1 cellular context compared by ENCODE assay signal in the genomic region with DNA sequence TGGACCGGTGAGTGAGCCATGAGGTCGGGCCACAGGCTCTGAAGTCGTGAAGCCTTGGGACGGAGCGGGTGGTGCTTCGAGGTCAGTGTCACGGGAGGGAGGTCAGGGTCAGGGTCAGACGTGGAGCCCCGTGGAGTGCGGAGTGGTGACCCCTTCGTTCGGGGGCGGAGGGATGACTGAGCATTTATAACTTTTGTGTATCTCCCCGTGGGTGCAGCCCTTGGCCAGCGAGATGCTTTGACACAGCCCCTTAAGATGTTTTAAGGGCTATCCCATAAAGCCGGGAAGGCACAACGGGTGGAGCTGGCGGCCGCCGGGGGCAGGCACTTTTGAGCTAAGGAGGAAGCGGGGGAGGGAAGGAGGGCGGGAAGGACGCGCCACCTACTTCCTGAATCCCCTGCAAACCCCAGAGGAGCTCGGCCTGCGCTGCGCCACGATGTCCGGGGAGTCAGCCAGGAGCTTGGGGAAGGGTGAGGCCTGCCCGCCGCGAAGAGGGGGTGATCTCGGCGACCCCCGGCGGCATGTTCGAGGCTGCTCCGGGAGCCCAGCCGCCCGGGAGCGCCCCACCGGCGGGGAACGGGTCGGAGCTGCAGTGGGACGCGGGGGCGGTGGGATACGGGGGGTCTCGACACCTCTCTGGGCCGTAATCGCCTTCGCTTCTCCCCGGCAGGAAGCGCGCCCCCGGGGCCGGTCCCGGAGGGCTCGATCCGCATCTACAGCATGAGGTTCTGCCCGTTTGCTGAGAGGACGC.
TF ChIP-seq lines count a peak whose summit lies in the region.

A gene (plus strand): TSS at position 400 of the 751 bp plus-strand sequence. CDS start 37 bp downstream, at position 437.

TF ChIP-seq in K562, 482 proteins besides CTCF, POLR2A, EP300 and RAD21 (continued from another document and continues in another):
- TF ChIP-seq, protein P1, sequence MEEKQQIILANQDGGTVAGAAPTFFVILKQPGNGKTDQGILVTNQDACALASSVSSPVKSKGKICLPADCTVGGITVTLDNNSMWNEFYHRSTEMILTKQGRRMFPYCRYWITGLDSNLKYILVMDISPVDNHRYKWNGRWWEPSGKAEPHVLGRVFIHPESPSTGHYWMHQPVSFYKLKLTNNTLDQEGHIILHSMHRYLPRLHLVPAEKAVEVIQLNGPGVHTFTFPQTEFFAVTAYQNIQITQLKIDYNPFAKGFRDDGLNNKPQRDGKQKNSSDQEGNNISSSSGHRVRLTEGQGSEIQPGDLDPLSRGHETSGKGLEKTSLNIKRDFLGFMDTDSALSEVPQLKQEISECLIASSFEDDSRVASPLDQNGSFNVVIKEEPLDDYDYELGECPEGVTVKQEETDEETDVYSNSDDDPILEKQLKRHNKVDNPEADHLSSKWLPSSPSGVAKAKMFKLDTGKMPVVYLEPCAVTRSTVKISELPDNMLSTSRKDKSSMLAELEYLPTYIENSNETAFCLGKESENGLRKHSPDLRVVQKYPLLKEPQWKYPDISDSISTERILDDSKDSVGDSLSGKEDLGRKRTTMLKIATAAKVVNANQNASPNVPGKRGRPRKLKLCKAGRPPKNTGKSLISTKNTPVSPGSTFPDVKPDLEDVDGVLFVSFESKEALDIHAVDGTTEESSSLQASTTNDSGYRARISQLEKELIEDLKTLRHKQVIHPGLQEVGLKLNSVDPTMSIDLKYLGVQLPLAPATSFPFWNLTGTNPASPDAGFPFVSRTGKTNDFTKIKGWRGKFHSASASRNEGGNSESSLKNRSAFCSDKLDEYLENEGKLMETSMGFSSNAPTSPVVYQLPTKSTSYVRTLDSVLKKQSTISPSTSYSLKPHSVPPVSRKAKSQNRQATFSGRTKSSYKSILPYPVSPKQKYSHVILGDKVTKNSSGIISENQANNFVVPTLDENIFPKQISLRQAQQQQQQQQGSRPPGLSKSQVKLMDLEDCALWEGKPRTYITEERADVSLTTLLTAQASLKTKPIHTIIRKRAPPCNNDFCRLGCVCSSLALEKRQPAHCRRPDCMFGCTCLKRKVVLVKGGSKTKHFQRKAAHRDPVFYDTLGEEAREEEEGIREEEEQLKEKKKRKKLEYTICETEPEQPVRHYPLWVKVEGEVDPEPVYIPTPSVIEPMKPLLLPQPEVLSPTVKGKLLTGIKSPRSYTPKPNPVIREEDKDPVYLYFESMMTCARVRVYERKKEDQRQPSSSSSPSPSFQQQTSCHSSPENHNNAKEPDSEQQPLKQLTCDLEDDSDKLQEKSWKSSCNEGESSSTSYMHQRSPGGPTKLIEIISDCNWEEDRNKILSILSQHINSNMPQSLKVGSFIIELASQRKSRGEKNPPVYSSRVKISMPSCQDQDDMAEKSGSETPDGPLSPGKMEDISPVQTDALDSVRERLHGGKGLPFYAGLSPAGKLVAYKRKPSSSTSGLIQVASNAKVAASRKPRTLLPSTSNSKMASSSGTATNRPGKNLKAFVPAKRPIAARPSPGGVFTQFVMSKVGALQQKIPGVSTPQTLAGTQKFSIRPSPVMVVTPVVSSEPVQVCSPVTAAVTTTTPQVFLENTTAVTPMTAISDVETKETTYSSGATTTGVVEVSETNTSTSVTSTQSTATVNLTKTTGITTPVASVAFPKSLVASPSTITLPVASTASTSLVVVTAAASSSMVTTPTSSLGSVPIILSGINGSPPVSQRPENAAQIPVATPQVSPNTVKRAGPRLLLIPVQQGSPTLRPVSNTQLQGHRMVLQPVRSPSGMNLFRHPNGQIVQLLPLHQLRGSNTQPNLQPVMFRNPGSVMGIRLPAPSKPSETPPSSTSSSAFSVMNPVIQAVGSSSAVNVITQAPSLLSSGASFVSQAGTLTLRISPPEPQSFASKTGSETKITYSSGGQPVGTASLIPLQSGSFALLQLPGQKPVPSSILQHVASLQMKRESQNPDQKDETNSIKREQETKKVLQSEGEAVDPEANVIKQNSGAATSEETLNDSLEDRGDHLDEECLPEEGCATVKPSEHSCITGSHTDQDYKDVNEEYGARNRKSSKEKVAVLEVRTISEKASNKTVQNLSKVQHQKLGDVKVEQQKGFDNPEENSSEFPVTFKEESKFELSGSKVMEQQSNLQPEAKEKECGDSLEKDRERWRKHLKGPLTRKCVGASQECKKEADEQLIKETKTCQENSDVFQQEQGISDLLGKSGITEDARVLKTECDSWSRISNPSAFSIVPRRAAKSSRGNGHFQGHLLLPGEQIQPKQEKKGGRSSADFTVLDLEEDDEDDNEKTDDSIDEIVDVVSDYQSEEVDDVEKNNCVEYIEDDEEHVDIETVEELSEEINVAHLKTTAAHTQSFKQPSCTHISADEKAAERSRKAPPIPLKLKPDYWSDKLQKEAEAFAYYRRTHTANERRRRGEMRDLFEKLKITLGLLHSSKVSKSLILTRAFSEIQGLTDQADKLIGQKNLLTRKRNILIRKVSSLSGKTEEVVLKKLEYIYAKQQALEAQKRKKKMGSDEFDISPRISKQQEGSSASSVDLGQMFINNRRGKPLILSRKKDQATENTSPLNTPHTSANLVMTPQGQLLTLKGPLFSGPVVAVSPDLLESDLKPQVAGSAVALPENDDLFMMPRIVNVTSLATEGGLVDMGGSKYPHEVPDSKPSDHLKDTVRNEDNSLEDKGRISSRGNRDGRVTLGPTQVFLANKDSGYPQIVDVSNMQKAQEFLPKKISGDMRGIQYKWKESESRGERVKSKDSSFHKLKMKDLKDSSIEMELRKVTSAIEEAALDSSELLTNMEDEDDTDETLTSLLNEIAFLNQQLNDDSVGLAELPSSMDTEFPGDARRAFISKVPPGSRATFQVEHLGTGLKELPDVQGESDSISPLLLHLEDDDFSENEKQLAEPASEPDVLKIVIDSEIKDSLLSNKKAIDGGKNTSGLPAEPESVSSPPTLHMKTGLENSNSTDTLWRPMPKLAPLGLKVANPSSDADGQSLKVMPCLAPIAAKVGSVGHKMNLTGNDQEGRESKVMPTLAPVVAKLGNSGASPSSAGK (IDR thresholded peaks at IDR 0.05): peak; percentile 78
- TF ChIP-seq SMAD1 (IDR thresholded peaks at IDR 0.05; ENCODE audit: low read depth, low read length, partially characterized antibody) (no peak), SOX6 (IDR thresholded peaks at IDR 0.05) (0 out of 2 replicates have a peak, but pooled peaks have one; percentile 9), SMARCA4 (IDR thresholded peaks at IDR 0.05) (0 out of 2 replicates have a peak, but pooled peaks have one; percentile 30), ZBTB7A (IDR thresholded peaks at IDR 0.05; ENCODE audit: borderline replicate concordance, control insufficient read depth, low read depth, low read length) (peak; percentile 74; the same call in 1 of the 2 replicates), KDM4B (IDR thresholded peaks at IDR 0.05; ENCODE audit: borderline replicate concordance in 2 of 2, low read depth in 1 of 2) (0 out of 4 replicates have a peak, but pooled peaks of 1 of the 2 experiments have one; percentile 34), SIN3A (IDR thresholded peaks at IDR 0.05; ENCODE audit: borderline replicate concordance in 2 of 2, control insufficient read depth in 1 of 2, low read depth in 2 of 2, low read length in 2 of 2) (0 out of 4 replicates have a peak, but pooled peaks have one; percentile 24 to 67), TOE1 (IDR thresholded peaks at IDR 0.05; ENCODE audit: borderline replicate concordance) (peak; percentile 37; the same call in 1 of the 2 replicates), TOE1 (CRISPR knock-in tag; IDR thresholded peaks at IDR 0.05; ENCODE audit: borderline replicate concordance, low read depth) (no peak), PHF8 (IDR thresholded peaks at IDR 0.05; ENCODE audit: borderline replicate concordance, low read length) (peak; percentile 75; the same call in 1 of the 2 replicates), ESRRA (IDR thresholded peaks at IDR 0.05; ENCODE audit: borderline replicate concordance, low read depth) (peak; percentile 92), HNRNPLL (IDR thresholded peaks at IDR 0.05; ENCODE audit: low read depth, low read length, poor library complexity, severe bottlenecking) (peak; percentile 32), CTBP1 (IDR thresholded peaks at IDR 0.05; ENCODE audit: borderline replicate concordance) (peak; percentile 54; the same call in 1 of the 2 replicates), POU5F1 (IDR thresholded peaks at IDR 0.05; ENCODE audit: borderline replicate concordance, low read depth, low read length, partially characterized antibody) (no peak), BHLHE40 (IDR thresholded peaks at IDR 0.05; ENCODE audit: low read length) (peak; percentile 40), TCF7 (IDR thresholded peaks at IDR 0.05; ENCODE audit: borderline replicate concordance) (no peak), RBBP5 (IDR thresholded peaks at IDR 0.05; ENCODE audit: borderline replicate concordance, insufficient read depth, low read length, poor library complexity, severe bottlenecking) (peak; percentile 44), POLR2G (IDR thresholded peaks at IDR 0.05; ENCODE audit: low read depth, low read length) (peak; percentile 94), NR2C1 (IDR thresholded peaks at IDR 0.05) (peak; percentile 79), NR2C1 (tag; IDR thresholded peaks at IDR 0.05) (peak; percentile 76), CXXC5 (CRISPR knock-in tag; IDR thresholded peaks at IDR 0.05) (peak; percentile 78), KDM5B (IDR thresholded peaks at IDR 0.05; ENCODE audit: insufficient replicate concordance, low read depth, low read length) (peak; percentile 84), KAT7 (CRISPR knock-in tag; IDR thresholded peaks at IDR 0.05; ENCODE audit: borderline replicate concordance) (0 out of 2 replicates have a peak, but pooled peaks have one; percentile 68), ZFX (CRISPR knock-in tag; IDR thresholded peaks at IDR 0.05) (peak; percentile 70), NCOA4 (IDR thresholded peaks at IDR 0.05; ENCODE audit: partially characterized antibody) (no peak), FIP1L1 (IDR thresholded peaks at IDR 0.05; ENCODE audit: low read depth, low read length, poor library complexity, severe bottlenecking) (peak; percentile 38), NFE2 (IDR thresholded peaks at IDR 0.05; ENCODE audit: low read depth) (peak; percentile 77), ZNF436 (CRISPR knock-in tag; IDR thresholded peaks at IDR 0.05) (no peak)
- TF ChIP-seq, protein P2, sequence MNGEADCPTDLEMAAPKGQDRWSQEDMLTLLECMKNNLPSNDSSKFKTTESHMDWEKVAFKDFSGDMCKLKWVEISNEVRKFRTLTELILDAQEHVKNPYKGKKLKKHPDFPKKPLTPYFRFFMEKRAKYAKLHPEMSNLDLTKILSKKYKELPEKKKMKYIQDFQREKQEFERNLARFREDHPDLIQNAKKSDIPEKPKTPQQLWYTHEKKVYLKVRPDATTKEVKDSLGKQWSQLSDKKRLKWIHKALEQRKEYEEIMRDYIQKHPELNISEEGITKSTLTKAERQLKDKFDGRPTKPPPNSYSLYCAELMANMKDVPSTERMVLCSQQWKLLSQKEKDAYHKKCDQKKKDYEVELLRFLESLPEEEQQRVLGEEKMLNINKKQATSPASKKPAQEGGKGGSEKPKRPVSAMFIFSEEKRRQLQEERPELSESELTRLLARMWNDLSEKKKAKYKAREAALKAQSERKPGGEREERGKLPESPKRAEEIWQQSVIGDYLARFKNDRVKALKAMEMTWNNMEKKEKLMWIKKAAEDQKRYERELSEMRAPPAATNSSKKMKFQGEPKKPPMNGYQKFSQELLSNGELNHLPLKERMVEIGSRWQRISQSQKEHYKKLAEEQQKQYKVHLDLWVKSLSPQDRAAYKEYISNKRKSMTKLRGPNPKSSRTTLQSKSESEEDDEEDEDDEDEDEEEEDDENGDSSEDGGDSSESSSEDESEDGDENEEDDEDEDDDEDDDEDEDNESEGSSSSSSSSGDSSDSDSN (IDR thresholded peaks at IDR 0.05; ENCODE audit: borderline replicate concordance in 1 of 2, low read depth in 2 of 2, low read length in 2 of 2): peak in 1 of 2 experiments; percentile 68; a peak in 1 of 4 replicates
- TF ChIP-seq, protein P3, sequence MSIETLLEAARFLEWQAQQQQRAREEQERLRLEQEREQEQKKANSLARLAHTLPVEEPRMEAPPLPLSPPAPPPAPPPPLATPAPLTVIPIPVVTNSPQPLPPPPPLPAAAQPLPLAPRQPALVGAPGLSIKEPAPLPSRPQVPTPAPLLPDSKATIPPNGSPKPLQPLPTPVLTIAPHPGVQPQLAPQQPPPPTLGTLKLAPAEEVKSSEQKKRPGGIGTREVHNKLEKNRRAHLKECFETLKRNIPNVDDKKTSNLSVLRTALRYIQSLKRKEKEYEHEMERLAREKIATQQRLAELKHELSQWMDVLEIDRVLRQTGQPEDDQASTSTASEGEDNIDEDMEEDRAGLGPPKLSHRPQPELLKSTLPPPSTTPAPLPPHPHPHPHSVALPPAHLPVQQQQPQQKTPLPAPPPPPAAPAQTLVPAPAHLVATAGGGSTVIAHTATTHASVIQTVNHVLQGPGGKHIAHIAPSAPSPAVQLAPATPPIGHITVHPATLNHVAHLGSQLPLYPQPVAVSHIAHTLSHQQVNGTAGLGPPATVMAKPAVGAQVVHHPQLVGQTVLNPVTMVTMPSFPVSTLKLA (conservative IDR thresholded peaks at IDR 0.05): peak; percentile 16 to 60; a peak in 3 of 4 replicates
- TF ChIP-seq, protein P4, sequence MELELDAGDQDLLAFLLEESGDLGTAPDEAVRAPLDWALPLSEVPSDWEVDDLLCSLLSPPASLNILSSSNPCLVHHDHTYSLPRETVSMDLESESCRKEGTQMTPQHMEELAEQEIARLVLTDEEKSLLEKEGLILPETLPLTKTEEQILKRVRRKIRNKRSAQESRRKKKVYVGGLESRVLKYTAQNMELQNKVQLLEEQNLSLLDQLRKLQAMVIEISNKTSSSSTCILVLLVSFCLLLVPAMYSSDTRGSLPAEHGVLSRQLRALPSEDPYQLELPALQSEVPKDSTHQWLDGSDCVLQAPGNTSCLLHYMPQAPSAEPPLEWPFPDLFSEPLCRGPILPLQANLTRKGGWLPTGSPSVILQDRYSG (tag; conservative IDR thresholded peaks at IDR 0.05; ENCODE audit: low read depth): 0 out of 2 replicates have a peak, but pooled peaks have one; percentile 30
